ENCODE assay signal across 8 cellular contexts in genomic region chr14:105294142-105294597, GRCh38. TPM values are rescaled to one million over a fixed set of nuclear protein-coding genes. Genes with fewer than 3 reads are reported as not detected.
DNase-seq lines count a peak whose midpoint lies in the region; ATAC-seq and TF ChIP-seq lines count a peak whose summit lies in the region.

No MANE protein-coding gene starts in this region.

- H3K4me3 Mint-ChIP-seq in CD14-positive monocyte: peak overlapping the region in 1 of 2 donors; percentile 16

- H3K4me1 Mint-ChIP-seq in CD14-positive monocyte: peaks cover 59% of the 10 kb centered on the region

- WGBS in adrenal gland, 4 donors: 27 to 50% (median 50%) methylated on average over 10 to 15 of the region's 15 CpGs; no CpG with 5 or more reads in 1 of the 4 donors
- WGBS in right lobe of liver (ENCODE audit: insufficient coverage, low coverage, low lambda C conversion rate, missing lambda C conversion rate): 19% methylated on average over 5 of the region's 15 CpGs

- no peaks in the 10 kb centered on the region for H3K27me3 ChIP-seq in adrenal gland
- no peaks in the 10 kb centered on the region for H3K27me3 ChIP-seq in right lobe of liver

- TF ChIP-seq CTCF in CD14-positive monocyte (IDR thresholded peaks at IDR 0.05) (no peak), adrenal gland (IDR thresholded peaks at IDR 0.05) (peak in 1 of 6 experiments; percentile 29), right lobe of liver (IDR thresholded peaks at IDR 0.05) (no peak)

- no peak overlapping the region for H3K4me3 ChIP-seq in SK-N-MC
- H3K4me3 ChIP-seq in adrenal gland: no peak overlapping the region
- no peak overlapping the region for H3K4me3 ChIP-seq in right lobe of liver

- TF ChIP-seq POLR2A in adrenal gland (IDR thresholded peaks at IDR 0.05): peak; percentile 29 to 43
- no peak for TF ChIP-seq POLR2A in right lobe of liver (IDR thresholded peaks at IDR 0.05)

- H3K27me3 Mint-ChIP-seq in CD14-positive monocyte (ENCODE audit: low read depth in 3 of 3): peaks cover 2 to 4% (median 2%) of the 10 kb centered on the region in 3 donors

- H3K9ac ChIP-seq in SK-N-MC (ENCODE audit: insufficient read length): peak overlapping the region; percentile 10

- H3K36me3 Mint-ChIP-seq in CD14-positive monocyte: peaks cover 14 to 16% of the 10 kb centered on the region in 2 donors

- no peak for DNase-seq in CD14-positive monocyte (ENCODE audit: low spot score)
- DNase-seq in SK-N-MC (ENCODE audit: low read depth, low spot score): no peak
- DNase-seq in adrenal gland: peak; percentile 57 to 95 (median 71)
- DNase-seq in right lobe of liver: no peak
- DNase-seq in stimulated activated naive CD4-positive, alpha-beta T cell (lab: John Stamatoyannopoulos, UW): peak; percentile 49 to 76 (median 68)
- no peak for DNase-seq in SKM-1 treated with dmso at 0.1 percent for 144 hours (lab: John Stamatoyannopoulos, UW; ENCODE audit: unreplicated experiment)
- no peak for DNase-seq in middle frontal gyrus (ENCODE audit: extremely low spot score, low spot score)

- no peaks in the 10 kb centered on the region for H3K9me3 Mint-ChIP-seq in CD14-positive monocyte

- H3K4me1 ChIP-seq in adrenal gland (replicated peaks in 1 of 2) (peaks cover 9 to 24% of the 10 kb centered on the region in 2 donors), right lobe of liver (peaks cover 0 to 12% (median 3%) of the 10 kb centered on the region in 4 donors)

- peak overlapping the region in 5 of 7 donors; percentile 1 to 76 (median 52) for H3K27ac Mint-ChIP-seq in CD14-positive monocyte

- H3K27ac ChIP-seq in SK-N-MC (no peak overlapping the region), adrenal gland (peak overlapping the region in 2 of 5 donors; percentile 50 to 76), right lobe of liver (no peak overlapping the region)

- H3K36me3 ChIP-seq in SK-N-MC (ENCODE audit: insufficient read depth, low read length) (no peaks in the 10 kb centered on the region), adrenal gland (replicated peaks in 1 of 2) (no peaks in the 10 kb centered on the region), right lobe of liver (no peaks in the 10 kb centered on the region)

- intact Hi-C loops in CD14-positive monocyte (cut with micrococcal nuclease): no loop called here
- intact Hi-C loops in adrenal gland (cut with DNase I): no loop called here
- intact Hi-C loops in right lobe of liver (cut with DNase I): no loop called here

- ATAC-seq in HG02642 (IDR thresholded peaks at IDR 0.05; ENCODE audit: poor library complexity, unreplicated experiment) (peak; percentile 52), right lobe of liver (peak; percentile 34 to 60 (median 60))

- no peaks in the 10 kb centered on the region for H3K9me3 ChIP-seq in SK-N-MC (ENCODE audit: low read depth, low read length)
- H3K9me3 ChIP-seq in adrenal gland (replicated peaks in 1 of 3): no peaks in the 10 kb centered on the region
- H3K9me3 ChIP-seq in right lobe of liver: no peaks in the 10 kb centered on the region

RNA-seq across cellular contexts. Expression of gene BRF1, which starts 6.6 kb away (rescaled TPM):
- polyA plus RNA-seq in CD14-positive monocyte: 1 to 10 TPM; 2.3 to 2.5 TPM
- 10 to 100 TPM; 20.0 to 96.9 (median 40.3) TPM for total RNA-seq in adrenal gland
- polyA plus RNA-seq in adrenal gland: 10 to 100 TPM; 20.0 to 94.3 (median 35.8) TPM
- 10 to 100 TPM; 13.1 to 17.8 (median 16.2) TPM for total RNA-seq in right lobe of liver

RNA-seq across cellular contexts. Expression of gene PACS2, which starts 20.4 kb away (rescaled TPM):
- polyA plus RNA-seq in CD14-positive monocyte (1 to 10 TPM; 3.1 to 3.7 TPM), adrenal gland (100 to 1,000 TPM in 1 of 3 donors, 10 to 100 TPM in 2; 20.4 to 221 (median 94.2) TPM)
- total RNA-seq in adrenal gland (100 to 1,000 TPM in 3 of 8 donors, 10 to 100 TPM in 5; 39.6 to 112 (median 81.1) TPM), right lobe of liver (10 to 100 TPM; 19.8 to 26.7 (median 21.5) TPM)

RNA-seq across cellular contexts. Expression of gene BTBD6, which starts 45.8 kb away (rescaled TPM):
- polyA plus RNA-seq in CD14-positive monocyte: 1 to 10 TPM; 1.3 to 6.3 TPM
- total RNA-seq in adrenal gland: 10 to 100 TPM; 24.0 to 43.3 (median 33.6) TPM
- polyA plus RNA-seq in adrenal gland: 10 to 100 TPM; 14.3 to 78.5 (median 72.6) TPM
- total RNA-seq in right lobe of liver: 10 to 100 TPM; 16.5 to 25.0 (median 17.7) TPM

Comparison
In these comparisons a context has a peak if more than half of its experiments do, and no peak if none do; other contexts are left out.
1. DNase-seq: peak in adrenal gland (7 of 7) and stimulated activated naive CD4-positive, alpha-beta T cell (6 of 6); none in CD14-positive monocyte (single experiment), SK-N-MC (single experiment), right lobe of liver (0 of 3), SKM-1 treated with dmso at 0.1 percent for 144 hours (single experiment) and middle frontal gyrus (single experiment).